ENCODE assay signal across 6 cellular contexts in genomic region chr6:167169867-167170266, GRCh38. TPM values are rescaled to one million over a fixed set of nuclear protein-coding genes. Genes with fewer than 3 reads are reported as not detected.
"Had no signal": no experiment of that assay in that cellular context is flagged by ENCODE, and none has a peak within 500 bp of the region (broad histone marks: within the 10 kb centered on the region; RNA-seq: fewer than 3 reads in every experiment).

No MANE protein-coding gene starts in this region.

RNA-seq across cellular contexts. Expression of gene GPR31, which starts 12.1 kb away (rescaled TPM):
- total RNA-seq: NCI-H460, PC-9, Peyer's patch, Right ventricle myocardium inferior, RPMI7951, SJCRH30 had no signal

RNA-seq across cellular contexts. Expression of gene CCR6, which starts 47.0 kb away (rescaled TPM):
- total RNA-seq: NCI-H460, PC-9, Right ventricle myocardium inferior, RPMI7951, SJCRH30 had no signal
